In the genomic region with DNA sequence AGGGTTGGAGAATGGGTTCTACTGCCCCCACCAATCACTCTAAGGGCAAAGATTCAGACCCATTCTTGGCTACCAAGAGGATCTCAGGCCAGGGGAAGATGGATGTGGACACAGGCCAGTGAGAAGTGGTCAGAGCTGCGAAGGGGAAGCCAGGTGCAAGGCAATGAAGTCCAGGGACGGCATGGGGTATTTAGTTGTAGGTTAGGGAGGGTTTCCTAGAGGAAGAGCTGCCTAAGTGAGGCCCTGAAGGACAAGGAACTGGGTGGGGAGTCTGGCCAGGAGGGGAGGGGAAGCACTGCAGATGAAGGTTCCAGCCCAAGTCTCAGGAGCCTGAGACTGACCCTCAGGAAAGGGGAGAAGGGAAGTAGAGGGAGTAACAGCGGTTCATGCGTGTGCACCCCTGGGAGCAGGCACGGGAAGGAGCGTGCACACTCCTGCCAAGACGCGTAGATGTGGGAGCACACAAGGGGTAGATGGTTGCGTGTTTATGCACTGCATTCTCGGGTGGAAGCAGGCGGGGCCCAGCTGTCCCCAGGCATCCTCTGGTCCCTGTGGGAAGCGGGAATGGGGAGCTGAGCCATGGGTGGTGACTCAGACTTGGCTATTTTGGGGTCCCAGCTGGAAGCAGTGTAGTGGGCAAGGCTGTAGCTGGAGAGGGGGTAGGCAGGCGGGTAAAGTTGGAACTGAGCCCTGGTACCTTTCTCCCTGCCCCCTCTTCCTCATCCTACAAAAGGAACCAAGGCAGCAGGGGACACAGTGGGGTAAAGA, we compare ENCODE assay signal across 13 cellular contexts. TPM values are rescaled to one million over a fixed set of nuclear protein-coding genes. Genes with fewer than 3 reads are reported as not detected.
A peak's percentile ranks its signal among the peaks of the same experiment; 100 is the strongest.
DNase-seq lines count a peak whose midpoint lies in the region; ATAC-seq and TF ChIP-seq lines count a peak whose summit lies in the region.
"Had no signal": no experiment of that assay in that cellular context is flagged by ENCODE, and none has a peak within 500 bp of the region (broad histone marks: within the 10 kb centered on the region; RNA-seq: fewer than 3 reads in every experiment).

No MANE protein-coding gene starts in this region.

- no peaks in the 10 kb centered on the region for H3K9me3 Mint-ChIP-seq in activated naive CD8-positive, alpha-beta T cell treated with anti-CD3 and anti-CD28 coated beads, Interleukin-2, amount 10 ng/mL, durations not matched to agents 7 days and 5 days
- H3K9me3 Mint-ChIP-seq in activated naive CD8-positive, alpha-beta T cell treated with anti-CD3 and anti-CD28 coated beads, Interleukin-2, amount 50 U/mL, for 24 hours = no peaks in the 10 kb centered on the region
- H3K9me3 Mint-ChIP-seq in type B pancreatic cell = no peaks in the 10 kb centered on the region

- no peak overlapping the region for H3K4me3 Mint-ChIP-seq in activated naive CD8-positive, alpha-beta T cell treated with anti-CD3 and anti-CD28 coated beads, Interleukin-2, amount 10 ng/mL, durations not matched to agents 7 days and 5 days
- H3K4me3 Mint-ChIP-seq in activated naive CD8-positive, alpha-beta T cell treated with anti-CD3 and anti-CD28 coated beads, Interleukin-2, amount 50 U/mL, for 24 hours = no peak overlapping the region
- H3K4me3 Mint-ChIP-seq in type B pancreatic cell = peak overlapping the region; percentile 61

- ATAC-seq in activated naive CD8-positive, alpha-beta T cell treated with anti-CD3 and anti-CD28 coated beads, Interleukin-2, amount 10 ng/mL, durations not matched to agents 7 days and 5 days (ENCODE audit: low read depth) = no peak
- no peak for ATAC-seq in activated naive CD8-positive, alpha-beta T cell treated with anti-CD3 and anti-CD28 coated beads, Interleukin-2, amount 50 U/mL, for 24 hours
- ATAC-seq in HG03342 (IDR thresholded peaks at IDR 0.05; ENCODE audit: unreplicated experiment) = no peak

- POLR2A ChIA-PET in activated naive CD8-positive, alpha-beta T cell treated with anti-CD3 and anti-CD28 coated beads, Interleukin-2, amount 10 ng/mL, durations not matched to agents 7 days and 5 days (lab: Charles Lee) = interaction anchor here (3.4 to 8.3 kb wide), 2 partner anchors 10 to 15 kb away, joined by 16 to 116 read pairs; no protein-coding TSS in a partner anchor

- H3K27ac Mint-ChIP-seq in activated naive CD8-positive, alpha-beta T cell treated with anti-CD3 and anti-CD28 coated beads, Interleukin-2, amount 10 ng/mL, durations not matched to agents 7 days and 5 days = peak overlapping the region; percentile 50
- no peak overlapping the region for H3K27ac Mint-ChIP-seq in activated naive CD8-positive, alpha-beta T cell treated with anti-CD3 and anti-CD28 coated beads, Interleukin-2, amount 50 U/mL, for 24 hours
- peak overlapping the region; percentile 36 for H3K27ac Mint-ChIP-seq in type B pancreatic cell

- H3K4me1 Mint-ChIP-seq in activated naive CD8-positive, alpha-beta T cell treated with anti-CD3 and anti-CD28 coated beads, Interleukin-2, amount 10 ng/mL, durations not matched to agents 7 days and 5 days = peaks cover 36% of the 10 kb centered on the region
- H3K4me1 Mint-ChIP-seq in activated naive CD8-positive, alpha-beta T cell treated with anti-CD3 and anti-CD28 coated beads, Interleukin-2, amount 50 U/mL, for 24 hours = peaks cover 28% of the 10 kb centered on the region
- H3K4me1 Mint-ChIP-seq in type B pancreatic cell (ENCODE audit: unreplicated experiment) = peaks cover 40% of the 10 kb centered on the region

- peaks cover 11% of the 10 kb centered on the region for H3K36me3 Mint-ChIP-seq in activated naive CD8-positive, alpha-beta T cell treated with anti-CD3 and anti-CD28 coated beads, Interleukin-2, amount 10 ng/mL, durations not matched to agents 7 days and 5 days
- H3K36me3 Mint-ChIP-seq in activated naive CD8-positive, alpha-beta T cell treated with anti-CD3 and anti-CD28 coated beads, Interleukin-2, amount 50 U/mL, for 24 hours (ENCODE audit: low read depth) = peaks cover 4% of the 10 kb centered on the region
- peaks cover 16% of the 10 kb centered on the region for H3K36me3 Mint-ChIP-seq in type B pancreatic cell

- TF ChIP-seq CTCF in VCaP (conservative IDR thresholded peaks at IDR 0.05) (no peak), type B pancreatic cell (conservative IDR thresholded peaks at IDR 0.05) (no peak)

- DNase-seq in activated naive CD8-positive, alpha-beta T cell treated with anti-CD3 and anti-CD28 coated beads, Interleukin-2, amount 10 ng/mL, durations not matched to agents 7 days and 5 days = no peak
- DNase-seq in activated naive CD8-positive, alpha-beta T cell treated with anti-CD3 and anti-CD28 coated beads, Interleukin-2, amount 50 U/mL, for 24 hours = no peak
- DNase-seq in middle frontal gyrus (ENCODE audit: extremely low spot score, low spot score) (peak; percentile 73), type B pancreatic cell (ENCODE audit: extremely low spot score, unreplicated experiment) (no peak), NOMO-1 treated with dmso at 0.1 percent for 144 hours (lab: John Stamatoyannopoulos, UW; ENCODE audit: unreplicated experiment) (no peak), ACHN (no peak)
- DNase-seq: activated CD4-positive, alpha-beta T cell treated with anti-CD3 and anti-CD28 coated beads, Interleukin-2, amount 50 U/mL, for 1 hour; DMS153; stimulated activated CD4-positive, alpha-beta T cell treated with anti-CD3 and anti-CD28 coated beads, Interleukin-15, amount 100 ng/mL, for 24 hours; testis had no signal

- H3K27me3 Mint-ChIP-seq in activated naive CD8-positive, alpha-beta T cell treated with anti-CD3 and anti-CD28 coated beads, Interleukin-2, amount 10 ng/mL, durations not matched to agents 7 days and 5 days = no peaks in the 10 kb centered on the region
- H3K27me3 Mint-ChIP-seq in activated naive CD8-positive, alpha-beta T cell treated with anti-CD3 and anti-CD28 coated beads, Interleukin-2, amount 50 U/mL, for 24 hours = no peaks in the 10 kb centered on the region
- no peaks in the 10 kb centered on the region for H3K27me3 Mint-ChIP-seq in type B pancreatic cell

- peak overlapping the region; percentile 98 for H3K27ac ChIP-seq in VCaP
- H3K27ac ChIP-seq: hepatocyte, testis had no signal

- in situ Hi-C loops in ACHN (cut with HindIII; ENCODE audit: low pct_ligation_motif_present, low pct_unique_long_range_greater_than_20kb, low sequenced_read_pairs) = no loop called here

RNA-seq across cellular contexts. Expression of a gene that starts 3.3 kb away (rescaled TPM):
- total RNA-seq in activated naive CD8-positive, alpha-beta T cell treated with anti-CD3 and anti-CD28 coated beads, Interleukin-2, amount 10 ng/mL, durations not matched to agents 7 days and 5 days = 1 to 10 TPM; 4.4 to 4.9 TPM
- 1.7 and 2.6 TPM in 2 replicates for total RNA-seq in type B pancreatic cell (ENCODE audit: low replicate concordance)

RNA-seq across cellular contexts. Expression of a gene that starts 4.2 kb away (rescaled TPM):
- 10 to 100 TPM; 36.3 to 37.7 TPM for total RNA-seq in activated naive CD8-positive, alpha-beta T cell treated with anti-CD3 and anti-CD28 coated beads, Interleukin-2, amount 10 ng/mL, durations not matched to agents 7 days and 5 days
- total RNA-seq in type B pancreatic cell (ENCODE audit: low replicate concordance) = 67.4 and 68.2 TPM in 2 replicates

RNA-seq across cellular contexts. Expression of a gene that starts 7.9 kb away (rescaled TPM):
- total RNA-seq in activated naive CD8-positive, alpha-beta T cell treated with anti-CD3 and anti-CD28 coated beads, Interleukin-2, amount 10 ng/mL, durations not matched to agents 7 days and 5 days = under 1 TPM; 0.39 to 0.43 TPM
- 0.29 and 0.82 TPM in 2 replicates for total RNA-seq in type B pancreatic cell (ENCODE audit: low replicate concordance)

RNA-seq across cellular contexts. Expression of a gene that starts 16.1 kb away (rescaled TPM):
- total RNA-seq in activated naive CD8-positive, alpha-beta T cell treated with anti-CD3 and anti-CD28 coated beads, Interleukin-2, amount 10 ng/mL, durations not matched to agents 7 days and 5 days = 10 to 100 TPM; 62.5 to 68.4 TPM
- total RNA-seq in type B pancreatic cell (ENCODE audit: low replicate concordance) = 20.7 and 32.8 TPM in 2 replicates

RNA-seq across cellular contexts. Expression of a gene that starts 50.1 kb away (rescaled TPM):
- total RNA-seq in activated naive CD8-positive, alpha-beta T cell treated with anti-CD3 and anti-CD28 coated beads, Interleukin-2, amount 10 ng/mL, durations not matched to agents 7 days and 5 days = 10 to 100 TPM; 13.4 to 19.2 TPM
- 10.3 and 12.2 TPM in 2 replicates for total RNA-seq in type B pancreatic cell (ENCODE audit: low replicate concordance)
